Comparison of ENCODE assay signal across 23 cellular contexts in genomic region chr7:38223311-38223710, GRCh38. TPM values are rescaled to one million over a fixed set of nuclear protein-coding genes. Genes with fewer than 3 reads are reported as not detected.
DNase-seq lines count a peak whose midpoint lies in the region; ATAC-seq and TF ChIP-seq lines count a peak whose summit lies in the region.
"Had no signal": no experiment of that assay in that cellular context is flagged by ENCODE, and none has a peak within 500 bp of the region (broad histone marks: within the 10 kb centered on the region; RNA-seq: fewer than 3 reads in every experiment).

No MANE protein-coding gene starts in this region.

- H3K9me3 ChIP-seq in prostate gland (no peaks in the 10 kb centered on the region), vagina (no peaks in the 10 kb centered on the region)
- H3K9me3 ChIP-seq: body of pancreas, stomach, tibial artery had no signal

- DNase-seq in SIG-M5 treated with dmso at 0.1 percent for 504 hours (lab: John Stamatoyannopoulos, UW; ENCODE audit: unreplicated experiment): peak; percentile 24
- DNase-seq in SIG-M5 (lab: John Stamatoyannopoulos, UW): no peak
- DNase-seq in NOMO-1 (lab: John Stamatoyannopoulos, UW; ENCODE audit: unreplicated experiment in 2 of 2): peak; percentile 32 to 62
- no peak for DNase-seq in prostate gland (ENCODE audit: low spot score)
- no peak for DNase-seq in vagina (ENCODE audit: extremely low spot score in 2 of 2)
- no peak for DNase-seq in activated effector memory CD4-positive, alpha-beta T cell treated with Interleukin-2 at 50 U/mL for 16 hours
- DNase-seq: 8988T; activated CD8-positive, alpha-beta T cell treated with anti-CD3 and anti-CD28 coated beads, Interleukin-2, amount 10 ng/mL, durations not matched to agents 7 days and 5 days; body of pancreas; CD4-positive, alpha-beta T cell; DMS 273 treated with DMSO at 0.1 percent for 48 hours; hypothalamus; left ventricle myocardium superior; MM.1S; naive B cell; NCI-H1694 treated with DMSO at 0.1 percent for 48 hours; occipital lobe; SHP77 treated with DMSO at 0.1 percent for 48 hours; stomach; T-helper 1 cell; tibial artery had no signal

- H3K4me1 ChIP-seq in prostate gland (replicated peaks) (peaks cover 14% of the 10 kb centered on the region), vagina (no peaks in the 10 kb centered on the region)
- H3K4me1 ChIP-seq: body of pancreas had no signal

- H3K36me3 ChIP-seq in prostate gland: no peaks in the 10 kb centered on the region
- H3K36me3 ChIP-seq in vagina: peaks cover 0 to 31% of the 10 kb centered on the region in 2 donors

- 91% methylated on average over 1 of the region's 1 CpG for WGBS in prostate gland

- TF ChIP-seq POLR2A in prostate gland (IDR thresholded peaks at IDR 0.05) (no peak), vagina (IDR thresholded peaks at IDR 0.05) (no peak)

- peak overlapping the region; percentile 96 for H3K27ac ChIP-seq in VCaP
- H3K27ac ChIP-seq in prostate gland: peak overlapping the region; percentile 67 to 79
- H3K27ac ChIP-seq in vagina: no peak overlapping the region
- H3K27ac ChIP-seq: body of pancreas had no signal

- no peak for ATAC-seq in HG03196 (IDR thresholded peaks at IDR 0.05; ENCODE audit: unreplicated experiment)

- no peak overlapping the region for H3K4me3 ChIP-seq in prostate gland
- no peak overlapping the region for H3K4me3 ChIP-seq in vagina
- H3K4me3 ChIP-seq: body of pancreas, stomach, tibial artery had no signal

- H3K27me3 ChIP-seq in prostate gland (replicated peaks; ENCODE audit: insufficient read depth): no peaks in the 10 kb centered on the region
- H3K27me3 ChIP-seq in vagina: no peaks in the 10 kb centered on the region
- H3K27me3 ChIP-seq: body of pancreas, stomach, tibial artery had no signal

- no peak for TF ChIP-seq CTCF in VCaP (conservative IDR thresholded peaks at IDR 0.05)
- no peak for TF ChIP-seq CTCF in prostate gland (IDR thresholded peaks at IDR 0.05)
- TF ChIP-seq CTCF in vagina (IDR thresholded peaks at IDR 0.05): no peak

- intact Hi-C loops in prostate gland (cut with DNase I): loop anchor here (2.0 kb wide), 1 partner anchor 323 kb away; no protein-coding TSS in a partner anchor
- intact Hi-C loops in vagina (cut with DNase I): loop anchor here (5.0 kb wide), 2 partner anchors 116 to 321 kb away; no protein-coding TSS in a partner anchor

RNA-seq across cellular contexts. Expression of gene STARD3NL, which starts 45.3 kb away (rescaled TPM):
- total RNA-seq in prostate gland: 10 to 100 TPM; 49.0 to 78.3 TPM
- total RNA-seq in vagina: 29.5 TPM

Comparison
In these comparisons a context has a peak if more than half of its experiments do, and no peak if none do; other contexts are left out.
1. DNase-seq: peak in SIG-M5 treated with dmso at 0.1 percent for 504 hours (single experiment) and NOMO-1 (2 of 2); none in SIG-M5 (single experiment), prostate gland (single experiment), vagina (0 of 2) and activated effector memory CD4-positive, alpha-beta T cell treated with Interleukin-2 at 50 U/mL for 16 hours (single experiment).